In the genomic region with DNA sequence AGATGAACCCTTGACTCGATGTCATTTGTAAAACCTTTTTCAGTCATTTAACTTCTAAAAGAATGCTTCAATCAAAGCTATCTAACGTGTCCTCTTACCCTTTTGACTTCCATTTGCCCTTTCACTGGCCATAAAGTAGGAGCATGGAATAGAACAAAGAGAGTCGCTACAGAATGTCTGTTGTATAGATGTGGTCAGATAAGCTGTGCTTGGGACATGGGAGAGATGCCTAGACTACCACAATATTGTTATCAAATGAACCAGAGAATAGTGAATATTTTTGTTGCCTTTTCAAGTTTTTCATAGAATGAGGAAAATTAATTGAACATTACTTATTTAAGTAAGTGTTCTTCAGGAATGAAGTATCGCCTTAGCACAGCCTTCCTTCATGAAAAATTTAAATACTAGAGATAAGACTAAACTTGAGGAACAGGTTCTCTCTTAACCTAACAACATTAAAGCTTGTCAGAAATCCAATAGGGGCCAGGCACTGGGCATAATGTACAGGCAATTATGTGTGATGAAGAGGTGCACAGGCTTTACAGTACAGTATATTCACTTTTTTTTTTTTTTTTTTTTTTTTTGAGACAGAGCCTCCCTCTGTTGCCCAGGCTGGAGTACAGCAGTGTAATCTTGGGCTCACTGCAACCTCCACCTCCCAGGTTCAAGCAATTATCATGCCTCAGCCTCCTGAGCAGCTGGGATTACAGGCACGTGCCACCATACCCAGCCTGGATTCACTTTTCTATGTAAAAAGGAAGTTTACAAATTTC, we compare ENCODE assay signal across 1 cellular context.
A peak's percentile ranks its signal among the peaks of the same experiment; 100 is the strongest.
TF ChIP-seq lines count a peak whose summit lies in the region.

No MANE protein-coding gene starts in this region.

TF ChIP-seq in GM12878, 131 proteins besides CTCF, POLR2A, EP300 and RAD21 (continued from another document):
- TF ChIP-seq, protein P1, sequence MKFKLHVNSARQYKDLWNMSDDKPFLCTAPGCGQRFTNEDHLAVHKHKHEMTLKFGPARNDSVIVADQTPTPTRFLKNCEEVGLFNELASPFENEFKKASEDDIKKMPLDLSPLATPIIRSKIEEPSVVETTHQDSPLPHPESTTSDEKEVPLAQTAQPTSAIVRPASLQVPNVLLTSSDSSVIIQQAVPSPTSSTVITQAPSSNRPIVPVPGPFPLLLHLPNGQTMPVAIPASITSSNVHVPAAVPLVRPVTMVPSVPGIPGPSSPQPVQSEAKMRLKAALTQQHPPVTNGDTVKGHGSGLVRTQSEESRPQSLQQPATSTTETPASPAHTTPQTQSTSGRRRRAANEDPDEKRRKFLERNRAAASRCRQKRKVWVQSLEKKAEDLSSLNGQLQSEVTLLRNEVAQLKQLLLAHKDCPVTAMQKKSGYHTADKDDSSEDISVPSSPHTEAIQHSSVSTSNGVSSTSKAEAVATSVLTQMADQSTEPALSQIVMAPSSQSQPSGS (IDR thresholded peaks at IDR 0.05; ENCODE audit: low read length), result no peak
- no peak for TF ChIP-seq ZBTB4 (CRISPR knock-in tag; IDR thresholded peaks at IDR 0.05)
- no peak for TF ChIP-seq LARP7 (IDR thresholded peaks at IDR 0.05)
- TF ChIP-seq ZNF384 (IDR thresholded peaks at IDR 0.05; ENCODE audit: borderline replicate concordance, low read depth, low read length), result peak; percentile 57
- TF ChIP-seq PAX8 (IDR thresholded peaks at IDR 0.05), result no peak
- TF ChIP-seq BHLHE40 (IDR thresholded peaks at IDR 0.05; ENCODE audit: borderline replicate concordance in 1 of 2, low read depth in 2 of 2, low read length in 1 of 2), result peak in 1 of 2 experiments; percentile 70; a peak in 2 of 4 replicates
- no peak for TF ChIP-seq SMARCA5 (IDR thresholded peaks at IDR 0.05)
- TF ChIP-seq SREBF2 (IDR thresholded peaks at IDR 0.05; ENCODE audit: low read length), result no peak
TF ChIP-seq in GM12878: peak in this region for 2.
